In genomic region chr1:206510371-206510770, GRCh38 we compare ENCODE assay signal across 1 cellular context.
TF ChIP-seq lines count a peak whose summit lies in the region.

No MANE protein-coding gene starts in this region.

TF ChIP-seq in IMR-90, 13 proteins besides CTCF, POLR2A, EP300 and RAD21:
- TF ChIP-seq RFX5 (IDR thresholded peaks at IDR 0.05; ENCODE audit: low read depth, low read length) (no peak), CHD1 (IDR thresholded peaks at IDR 0.05; ENCODE audit: low read depth, low read length) (no peak)
